ENCODE assay signal across 15 cellular contexts in the genomic region with DNA sequence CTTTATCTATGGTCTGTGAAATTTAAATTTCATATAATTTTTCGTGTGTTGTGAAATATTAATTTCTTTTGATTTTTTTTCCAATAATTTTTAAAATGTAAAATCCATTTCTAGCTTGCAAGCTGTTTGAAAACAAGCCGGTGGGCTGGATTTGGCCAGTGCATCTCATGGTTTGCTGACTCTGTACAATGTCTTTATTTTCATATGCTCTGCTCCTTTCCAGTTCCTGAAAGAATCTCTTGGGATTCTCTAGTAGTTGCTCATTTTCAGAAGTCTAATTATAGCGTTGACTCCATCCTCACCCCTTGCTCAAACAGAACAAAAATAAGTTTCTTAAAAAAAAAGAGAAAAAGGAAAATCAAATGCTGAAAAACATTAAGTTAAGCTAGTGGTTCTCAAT.
"Had no signal": no experiment of that assay in that cellular context is flagged by ENCODE, and none has a peak within 500 bp of the region (broad histone marks: within the 10 kb centered on the region; RNA-seq: fewer than 3 reads in every experiment).

No MANE protein-coding gene starts in this region.

- H3K4me3 ChIP-seq: adrenal gland, hepatocyte, ovary, testis, vagina had no signal

- H3K27ac ChIP-seq: adrenal gland, hepatocyte, ovary, testis, vagina, WERI-Rb-1 had no signal

- H3K27ac Mint-ChIP-seq: activated CD8-positive, alpha-beta T cell treated with anti-CD3 and anti-CD28 coated beads for 36 hours; activated naive CD4-positive, alpha-beta T cell treated with anti-CD3 and anti-CD28 coated beads for 36 hours; activated T-helper 1 cell treated with anti-CD3 and anti-CD28 coated beads, Interleukin-12 subunit alpha, Interleukin-12 subunit beta, Interleukin-2, Interleukin-4 antibody, amounts not matched to agents 30 ng/mL and 10 ng/mL and 1 ng/mL, durations not matched to agents 14 hours and 24 hours and 36 hours; natural killer cell treated with Interleukin-12 subunit alpha and Interleukin-12 subunit beta and Interleukin-15 and Interleukin-18, amount 100 ng/mL, for 72 hours had no signal

- H3K4me3 Mint-ChIP-seq: activated CD8-positive, alpha-beta T cell treated with anti-CD3 and anti-CD28 coated beads for 36 hours; activated naive CD4-positive, alpha-beta T cell treated with anti-CD3 and anti-CD28 coated beads for 36 hours; activated T-helper 1 cell treated with anti-CD3 and anti-CD28 coated beads, Interleukin-12 subunit alpha, Interleukin-12 subunit beta, Interleukin-2, Interleukin-4 antibody, amounts not matched to agents 30 ng/mL and 10 ng/mL and 1 ng/mL, durations not matched to agents 14 hours and 24 hours and 36 hours; natural killer cell treated with Interleukin-12 subunit alpha and Interleukin-12 subunit beta and Interleukin-15 and Interleukin-18, amount 100 ng/mL, for 72 hours had no signal

- H3K27me3 Mint-ChIP-seq: activated CD8-positive, alpha-beta T cell treated with anti-CD3 and anti-CD28 coated beads for 36 hours; natural killer cell treated with Interleukin-12 subunit alpha and Interleukin-12 subunit beta and Interleukin-15 and Interleukin-18, amount 100 ng/mL, for 72 hours had no signal

- H3K36me3 ChIP-seq: ovary had no signal

- ATAC-seq: activated CD8-positive, alpha-beta T cell treated with anti-CD3 and anti-CD28 coated beads for 36 hours; natural killer cell treated with Interleukin-12 subunit alpha and Interleukin-12 subunit beta and Interleukin-15 and Interleukin-18, amount 100 ng/mL, for 72 hours; stimulated activated naive CD8-positive, alpha-beta T cell treated with anti-CD3 and anti-CD28 coated beads, Interleukin-15, Interleukin-2, amounts not matched to agents 100 U/mL and 50 U/mL, for 24 hours had no signal

- DNase-seq: activated CD4-positive, alpha-beta T cell treated with anti-CD3 and anti-CD28 coated beads for 4 hours; activated CD8-positive, alpha-beta T cell treated with anti-CD3 and anti-CD28 coated beads for 36 hours; activated naive CD4-positive, alpha-beta T cell treated with anti-CD3 and anti-CD28 coated beads for 36 hours; adrenal gland; ovary; SK-N-SH; stimulated activated CD4-positive, alpha-beta T cell treated with anti-CD3 and anti-CD28 coated beads, Interleukin-2, amount 100 ng/mL, for 48 hours; stimulated activated naive CD8-positive, alpha-beta T cell treated with anti-CD3 and anti-CD28 coated beads, Interleukin-15, Interleukin-2, amounts not matched to agents 100 U/mL and 50 U/mL, for 24 hours; T-helper 1 cell; testis; WERI-Rb-1 had no signal

- H3K9me3 Mint-ChIP-seq: activated CD8-positive, alpha-beta T cell treated with anti-CD3 and anti-CD28 coated beads for 36 hours; activated naive CD4-positive, alpha-beta T cell treated with anti-CD3 and anti-CD28 coated beads for 36 hours; activated T-helper 1 cell treated with anti-CD3 and anti-CD28 coated beads, Interleukin-12 subunit alpha, Interleukin-12 subunit beta, Interleukin-2, Interleukin-4 antibody, amounts not matched to agents 30 ng/mL and 10 ng/mL and 1 ng/mL, durations not matched to agents 14 hours and 24 hours and 36 hours; natural killer cell treated with Interleukin-12 subunit alpha and Interleukin-12 subunit beta and Interleukin-15 and Interleukin-18, amount 100 ng/mL, for 72 hours had no signal

- H3K27me3 ChIP-seq: adrenal gland, hepatocyte, ovary, testis, vagina had no signal

- H3K9me3 ChIP-seq: adrenal gland, ovary, SK-N-SH, testis, vagina had no signal

- H3K4me1 ChIP-seq: testis, vagina had no signal
